ENCODE assay signal across 25 cellular contexts in the genomic region with DNA sequence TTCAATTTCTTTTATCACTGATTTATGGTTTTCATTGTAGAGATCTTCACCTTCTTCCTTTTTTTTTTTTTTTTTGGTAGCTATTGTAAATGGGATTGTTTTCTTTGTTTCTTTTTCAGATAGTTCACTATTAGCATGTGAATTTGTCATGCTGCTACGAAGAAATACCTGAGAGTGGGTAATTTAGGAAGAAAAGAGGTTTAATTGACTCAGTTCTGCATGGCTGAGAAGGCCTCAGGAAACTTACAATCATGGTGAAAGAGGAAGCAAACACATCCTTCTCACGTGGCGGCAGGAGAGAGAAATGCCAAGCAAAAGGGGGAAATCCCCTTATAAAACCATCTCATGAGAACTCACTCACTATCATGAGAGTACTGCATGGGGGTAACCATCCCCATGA.
"Had no signal": no experiment of that assay in that cellular context is flagged by ENCODE, and none has a peak within 500 bp of the region (broad histone marks: within the 10 kb centered on the region; RNA-seq: fewer than 3 reads in every experiment).

No MANE protein-coding gene starts in this region.

- H3K36me3 ChIP-seq: breast epithelium had no signal

- DNase-seq: activated B cell treated with CpG ODN at 0.5 μM for 24 hours; activated CD4-positive, alpha-beta T cell treated with anti-CD3 and anti-CD28 coated beads for 1 hour; activated CD4-positive, alpha-beta T cell treated with anti-CD3 and anti-CD28 coated beads, Interleukin-2, amount 10 ng/mL, durations not matched to agents 24 days and 14 days; activated CD4-positive, alpha-beta T cell treated with anti-CD3 and anti-CD28 coated beads, Interleukin-2, amount 50 U/mL, for 48 hours; activated CD8-positive, alpha-beta memory T cell treated with anti-CD3 and anti-CD28 coated beads, Interleukin-2, amount 10 ng/mL, durations not matched to agents 7 days and 5 days; activated effector memory CD4-positive, alpha-beta T cell treated with anti-CD3 and anti-CD28 coated beads, Interleukin-2, amount 50 U/mL, for 16 hours; activated naive CD4-positive, alpha-beta T cell treated with Interleukin-2 at 50 U/mL for 16 hours; activated naive CD8-positive, alpha-beta T cell treated with anti-CD3 and anti-CD28 coated beads, Interleukin-2, amount 50 U/mL, for 24 hours; activated T-cell treated with anti-CD3 and anti-CD28 coated beads, Interleukin-2, amount 50 U/mL, for 4 hours; amniotic stem cell; caudate nucleus; NCI-H1092; NCI-H1417; NCI-H1930; NCI-H2171; NCI-H2227 treated with DMSO at 0.1 percent for 48 hours; NCI-H446 treated with DMSO at 0.1 percent for 48 hours; NCI-H526; NCI-H774; NK-92 treated with Interleukin-12 subunit alpha and Interleukin-12 subunit beta, amount 100 ng/mL, for 24 hours; T-helper 1 cell had no signal

- ATAC-seq: activated CD8-positive, alpha-beta memory T cell treated with anti-CD3 and anti-CD28 coated beads, Interleukin-2, amount 10 ng/mL, durations not matched to agents 7 days and 5 days; activated naive CD4-positive, alpha-beta T cell treated with anti-CD3 and anti-CD28 coated beads, Interleukin-2, amount 50 U/mL, for 72 hours; activated naive CD8-positive, alpha-beta T cell treated with anti-CD3 and anti-CD28 coated beads, Interleukin-2, amount 50 U/mL, for 24 hours; activated T-cell treated with anti-CD3 and anti-CD28 coated beads, Interleukin-2, amount 50 U/mL, for 4 hours had no signal

- H3K27ac ChIP-seq: breast epithelium, KMS-11, SK-N-MC had no signal

- H3K27me3 ChIP-seq: breast epithelium had no signal

- H3K4me2 ChIP-seq: KMS-11 had no signal

- H3K4me1 ChIP-seq: breast epithelium had no signal

- H3K4me3 ChIP-seq: breast epithelium, SK-N-MC had no signal

- H3K9ac ChIP-seq: KMS-11 had no signal
